ENCODE assay signal across 9 cellular contexts in genomic region chr2:215313219-215313656, GRCh38. TPM values are rescaled to one million over a fixed set of nuclear protein-coding genes. Genes with fewer than 3 reads are reported as not detected.
DNase-seq lines count a peak whose midpoint lies in the region; ATAC-seq and TF ChIP-seq lines count a peak whose summit lies in the region.
"Had no signal": no experiment of that assay in that cellular context is flagged by ENCODE, and none has a peak within 500 bp of the region (broad histone marks: within the 10 kb centered on the region; RNA-seq: fewer than 3 reads in every experiment).

No MANE protein-coding gene starts in this region.

- POLR2A ChIA-PET in activated B cell treated with CpG ODN at 0.5 μM for 24 hours (lab: Charles Lee), result no interaction called here

- no peak for ATAC-seq in activated B cell treated with CpG ODN at 0.5 μM for 24 hours (ENCODE audit: low read depth)

- H3K36me3 ChIP-seq in ACC112 (ENCODE audit: insufficient read depth, low read length), result peaks cover 35% of the 10 kb centered on the region
- H3K36me3 ChIP-seq in GM23248 (ENCODE audit: low read depth), result peaks cover 19% of the 10 kb centered on the region

- H3F3A ChIP-seq in GM23248 (ENCODE audit: insufficient read depth), result peaks cover 9% of the 10 kb centered on the region; the same call in 1 of the 2 replicates

- CTCF ChIA-PET in activated B cell treated with CpG ODN at 0.5 μM for 24 hours (lab: Charles Lee), result no interaction called here

- peak overlapping the region; percentile 93 for H3K4me2 ChIP-seq in GM23248 (ENCODE audit: unreplicated experiment)

- H3K9me2 ChIP-seq in GM23248 (ENCODE audit: insufficient read depth), result no peaks in the 10 kb centered on the region

- H3K27me3 Mint-ChIP-seq in activated B cell treated with CpG ODN at 0.5 μM for 24 hours (no peaks in the 10 kb centered on the region), immature natural killer cell (ENCODE audit: low read depth in 3 of 3) (peaks cover 3 to 8% (median 7%) of the 10 kb centered on the region in 3 donors)

- DNase-seq in GM23248, result no peak
- DNase-seq in activated B cell treated with CpG ODN at 0.5 μM for 24 hours, result no peak
- no peak for DNase-seq in immature natural killer cell
- DNase-seq in stimulated activated CD4-positive, alpha-beta T cell treated with anti-CD3 and anti-CD28 coated beads, Interleukin-2, amount 100 ng/mL, for 48 hours, result no peak
- no peak for DNase-seq in NCI-H2107 treated with DMSO at 0.1 percent for 48 hours (lab: John Stamatoyannopoulos, UW; ENCODE audit: unreplicated experiment)
- DNase-seq in SKM-1 (lab: John Stamatoyannopoulos, UW; ENCODE audit: unreplicated experiment), result no peak
- DNase-seq in posterior cingulate gyrus, result no peak
- DNase-seq: NCI-H1105 treated with DMSO at 0.1 percent for 48 hours had no signal

- H3K27ac ChIP-seq in ACC112 (ENCODE audit: low read depth, low read length), result no peak overlapping the region
- no peak overlapping the region for H3K27ac ChIP-seq in GM23248

- H3K4me1 ChIP-seq in ACC112 (ENCODE audit: control insufficient read depth, insufficient read depth, low read length, unreplicated experiment), result peaks cover 21% of the 10 kb centered on the region
- peaks cover 9% of the 10 kb centered on the region for H3K4me1 ChIP-seq in GM23248 (ENCODE audit: insufficient read depth)

- peaks cover 35% of the 10 kb centered on the region for H3K4me1 Mint-ChIP-seq in activated B cell treated with CpG ODN at 0.5 μM for 24 hours
- peaks cover 27 to 34% of the 10 kb centered on the region in 2 donors for H3K4me1 Mint-ChIP-seq in immature natural killer cell

- H3K36me3 Mint-ChIP-seq in activated B cell treated with CpG ODN at 0.5 μM for 24 hours (ENCODE audit: low read depth) (peaks cover 43% of the 10 kb centered on the region), immature natural killer cell (peaks cover 0 to 15% (median 3%) of the 10 kb centered on the region in 3 donors)

- H3K9me3 ChIP-seq in GM23248 (ENCODE audit: low read depth), result no peaks in the 10 kb centered on the region

- H4K20me1 ChIP-seq in GM23248 (ENCODE audit: insufficient read depth), result no peaks in the 10 kb centered on the region

- in situ Hi-C loops in GM23248 (cut with MboI), result no loop called here

- peak overlapping the region; percentile 86 for H3K4me3 ChIP-seq in ACC112 (ENCODE audit: low read depth, low read length)
- peak overlapping the region; percentile 97 for H3K4me3 ChIP-seq in GM23248

- 60 to 65% methylated on average over 4 of the region's 4 CpGs for WGBS in GM23248 (ENCODE audit: low coverage in 1 of 2, low lambda C conversion rate in 2 of 2, missing lambda C conversion rate in 2 of 2), 2 experiments

- H3K79me2 ChIP-seq in ACC112 (ENCODE audit: control insufficient read depth, insufficient read depth, low read length, unreplicated experiment) (peaks cover 38% of the 10 kb centered on the region), GM23248 (ENCODE audit: insufficient read depth) (peaks cover 50% of the 10 kb centered on the region)

- H3K9ac ChIP-seq in GM23248, result peak overlapping the region; percentile 95; the same call in 1 of the 2 replicates

- H3K9me3 Mint-ChIP-seq in activated B cell treated with CpG ODN at 0.5 μM for 24 hours (no peaks in the 10 kb centered on the region), immature natural killer cell (peaks cover 0 to 2% (median 0%) of the 10 kb centered on the region in 6 donors)

- no peak for TF ChIP-seq CTCF in activated B cell treated with CpG ODN at 0.5 μM for 24 hours (IDR thresholded peaks at IDR 0.05)

- H3K4me3 Mint-ChIP-seq in activated B cell treated with CpG ODN at 0.5 μM for 24 hours (peak overlapping the region; percentile 95), immature natural killer cell (peak overlapping the region; percentile 39 to 95 (median 87))

- no peak overlapping the region for H2AFZ ChIP-seq in ACC112 (ENCODE audit: low read length, unreplicated experiment)
- no peak overlapping the region for H2AFZ ChIP-seq in GM23248

- intact Hi-C loops in activated B cell treated with CpG ODN at 0.5 μM for 24 hours (cut with micrococcal nuclease), result loop anchor here (2.0 to 5.0 kb wide), 6 partner anchors 20 to 1184 kb away; partner anchors contain the start of genes FN1, RPL37A and SMARCAL1
- intact Hi-C loops in posterior cingulate gyrus (cut with DNase I), result no loop called here

- H3K27me3 ChIP-seq in ACC112 (ENCODE audit: insufficient read depth, low read length) (no peaks in the 10 kb centered on the region), GM23248 (replicated peaks; ENCODE audit: insufficient read depth) (no peaks in the 10 kb centered on the region)

- H3K27ac Mint-ChIP-seq in activated B cell treated with CpG ODN at 0.5 μM for 24 hours (peak overlapping the region; percentile 91), immature natural killer cell (peak overlapping the region in 4 of 6 donors; percentile 80 to 96 (median 89))

RNA-seq across cellular contexts. Expression of gene ATIC, which starts 1.4 kb away (rescaled TPM):
- total RNA-seq in GM23248 (2014; rRNA removed; shearing (Covaris generic)), result 9.4 and 14.4 TPM in 2 replicates
- polyA plus RNA-seq in GM23248 (2016; fragmentation: Nextera tagmentation; extraction: Ambion mirVana) (61.1 and 68.7 TPM in 2 replicates), immature natural killer cell (100 to 1,000 TPM in 2 of 3 donors, 10 to 100 TPM in 1; 97.5 to 106 (median 103) TPM)
- 161 and 179 TPM in 2 replicates for total RNA-seq in activated B cell treated with CpG ODN at 0.5 μM for 24 hours

Comparison
In these comparisons a context has a peak if more than half of its experiments do, and no peak if none do; other contexts are left out.
1. RNA of gene ATIC, which starts 1.4 kb away (total RNA-seq): 161 to 179 TPM in activated B cell treated with CpG ODN at 0.5 μM for 24 hours; 9.4 to 14.4 TPM in GM23248; every median in the first group is over 10 times any median in the second.